In the genomic region with DNA sequence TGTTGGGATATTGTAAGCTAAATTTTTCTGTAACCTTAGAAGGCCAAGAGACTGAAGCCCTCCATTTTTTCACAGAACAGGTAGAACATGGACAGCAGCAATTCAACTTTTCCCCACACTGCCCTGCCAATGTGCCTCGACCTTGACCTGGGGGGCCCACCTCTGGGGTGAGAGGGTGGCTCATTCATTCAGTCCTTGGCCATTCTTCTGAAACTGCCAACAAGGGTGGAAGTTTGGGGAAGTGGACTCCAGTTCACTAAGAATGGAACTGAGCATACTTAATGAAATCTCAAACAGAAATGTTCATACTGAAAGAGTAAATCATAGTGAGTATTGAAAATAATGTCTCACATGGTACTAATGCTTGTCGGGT, we compare ENCODE assay signal across 8 cellular contexts. TPM values are rescaled to one million over a fixed set of nuclear protein-coding genes. Genes with fewer than 3 reads are reported as not detected.
A peak's percentile ranks its signal among the peaks of the same experiment; 100 is the strongest.
DNase-seq lines count a peak whose midpoint lies in the region; TF ChIP-seq lines count a peak whose summit lies in the region.

No MANE protein-coding gene starts in this region.

- no peaks in the 10 kb centered on the region for H3K27me3 ChIP-seq in mesendoderm (ENCODE audit: insufficient read depth, low read length, poor library complexity)

- H3K56ac ChIP-seq in mesendoderm (ENCODE audit: low read length): peak overlapping the region; percentile 94

- no peak overlapping the region for H4K5ac ChIP-seq in mesendoderm (ENCODE audit: low read length)

- H3K79me2 ChIP-seq in mesendoderm (ENCODE audit: control insufficient read depth, insufficient read depth, low read length): peaks cover 45% of the 10 kb centered on the region

- H2BK120ac ChIP-seq in mesendoderm (ENCODE audit: low read depth, low read length): no peak overlapping the region

- no peak overlapping the region for H3K27ac ChIP-seq in mesendoderm (ENCODE audit: low read depth, low read length)

- DNase-seq in stimulated activated CD4-positive, alpha-beta T cell treated with anti-CD3 and anti-CD28 coated beads, Interleukin-1b, Interleukin-23, amount 100 ng/mL, for 48 hours: peak; percentile 12
- DNase-seq in stimulated activated CD4-positive, alpha-beta T cell treated with anti-CD3 and anti-CD28 coated beads, Interleukin-4, amount 100 ng/mL, for 1 hour: no peak
- no peak for DNase-seq in astrocyte of the cerebellum (ENCODE audit: low read depth)
- no peak for DNase-seq in mesendoderm
- no peak for DNase-seq in NCI-H1092 treated with DMSO at 0.1 percent for 48 hours (lab: John Stamatoyannopoulos, UW)
- DNase-seq in AG08396 (ENCODE audit: low spot score): no peak
- no peak for DNase-seq in activated CD8-positive, alpha-beta memory T cell treated with anti-CD3 and anti-CD28 coated beads, Interleukin-2, amount 50 U/mL, for 4 hours
- no peak for DNase-seq in SW 1271 (lab: John Stamatoyannopoulos, UW)

- no peak overlapping the region for H3K4ac ChIP-seq in mesendoderm (ENCODE audit: low read depth, low read length)

- H3K18ac ChIP-seq in mesendoderm (ENCODE audit: low read length): no peak overlapping the region

- H3K9ac ChIP-seq in mesendoderm (ENCODE audit: low read length): peak overlapping the region; percentile 89

- H2AK5ac ChIP-seq in mesendoderm (ENCODE audit: low read length): no peak overlapping the region

- peak overlapping the region; percentile 77 for H3K4me3 ChIP-seq in astrocyte of the cerebellum (ENCODE audit: low read depth, low read length)
- peak overlapping the region; percentile 90 for H3K4me3 ChIP-seq in mesendoderm (ENCODE audit: low read length)

- H3K4me1 ChIP-seq in mesendoderm (ENCODE audit: control insufficient read depth, low read depth, low read length): peaks cover 3% of the 10 kb centered on the region

- no peak overlapping the region for H3K23ac ChIP-seq in mesendoderm (ENCODE audit: low read length)

- in situ Hi-C loops in astrocyte of the cerebellum (cut with HindIII; ENCODE audit: low sequenced_read_pairs): no loop called here

- H3K4me2 ChIP-seq in mesendoderm (ENCODE audit: low read length): peak overlapping the region; percentile 62

- H3K36me3 ChIP-seq in mesendoderm (ENCODE audit: control insufficient read depth, insufficient read depth, low read length): peaks cover 9% of the 10 kb centered on the region

- H2BK15ac ChIP-seq in mesendoderm (replicated peaks; ENCODE audit: low read depth): no peak overlapping the region

- no CpG with 5 or more reads among the region's 2 CpGs for WGBS in mesendoderm (ENCODE audit: extremely low coverage, insufficient coverage, low lambda C conversion rate)

- H4K8ac ChIP-seq in mesendoderm (ENCODE audit: low read depth, low read length): no peak overlapping the region

- no peak overlapping the region for H2BK5ac ChIP-seq in mesendoderm (ENCODE audit: low read length)

- no peak for TF ChIP-seq CTCF in astrocyte of the cerebellum (IDR thresholded peaks at IDR 0.05; ENCODE audit: low read depth, low read length, missing control alignments)

- H3K79me1 ChIP-seq in mesendoderm (ENCODE audit: low read length): peaks cover 4% of the 10 kb centered on the region

RNA-seq across cellular contexts. Expression of gene EEF1B2, which starts 1.1 kb away (rescaled TPM):
- 949 TPM for polyA plus RNA-seq in mesendoderm (2013, experiment 1 of 2)
- 958 TPM for polyA plus RNA-seq in mesendoderm (2013, experiment 2 of 2)

RNA-seq across cellular contexts. Expression of gene NDUFS1, which starts 1.5 kb away (rescaled TPM):
- polyA plus RNA-seq in mesendoderm (2013, experiment 1 of 2): 42.4 TPM
- 43.2 TPM for polyA plus RNA-seq in mesendoderm (2013, experiment 2 of 2)
